ENCODE assay signal across 14 cellular contexts in genomic region chr6:111276736-111277135, GRCh38.
DNase-seq lines count a peak whose midpoint lies in the region; ATAC-seq, FAIRE-seq and TF ChIP-seq lines count a peak whose summit lies in the region.
"Had no signal": no experiment of that assay in that cellular context is flagged by ENCODE, and none has a peak within 500 bp of the region (broad histone marks: within the 10 kb centered on the region; RNA-seq: fewer than 3 reads in every experiment).

No MANE protein-coding gene starts in this region.

- peak; percentile 32 for DNase-seq in LNCaP clone FGC (ENCODE audit: low read depth)
- peak; percentile 2 for DNase-seq in dedifferentiated amniotic fluid mesenchymal stem cell (ENCODE audit: extremely low spot score)
- DNase-seq in HepG2 (ENCODE audit: low spot score): no peak
- DNase-seq in activated CD4-positive, CD25-positive, alpha-beta regulatory T cell (lab: John Stamatoyannopoulos, UW): no peak
- DNase-seq in AG08395 (ENCODE audit: low spot score): no peak
- DNase-seq in putamen (ENCODE audit: low spot score): no peak
- DNase-seq: CD8-positive, alpha-beta T cell; COR-L47; GOT3; H9 had no signal

- peaks cover 28% of the 10 kb centered on the region for H3K4me1 ChIP-seq in HepG2 (ENCODE audit: insufficient read depth, low read length)
- H3K4me1 ChIP-seq: A549 had no signal

- in situ Hi-C loops in HepG2 (cut with HindIII; ENCODE audit: extremely low pct_ligation_motif_present, low pct_unique_long_range_greater_than_20kb): no loop called here

- TF ChIP-seq CTCF in LNCaP clone FGC (IDR thresholded peaks at IDR 0.05; ENCODE audit: control insufficient read depth, extremely low read depth, insufficient read depth): no peak
- no peak for TF ChIP-seq CTCF in HepG2 (CRISPR knock-in tag; IDR thresholded peaks at IDR 0.05)

- CTCF ChIA-PET in HepG2 (lab: Yijun Ruan, JAX; ENCODE audit: low intra/inter-chr PET ratio, low total read pairs): no interaction called here

- TF ChIP-seq EP300 in HepG2 (IDR thresholded peaks at IDR 0.05; ENCODE audit: low read depth in 2 of 2, low read length in 2 of 2) (no peak), HepG2 (CRISPR knock-in tag; IDR thresholded peaks at IDR 0.05; ENCODE audit: borderline replicate concordance) (no peak)

- no peak overlapping the region for H2AFZ ChIP-seq in HepG2 (ENCODE audit: low read length)

- no peaks in the 10 kb centered on the region for H3K27me3 ChIP-seq in HepG2 (ENCODE audit: control insufficient read depth in 1 of 2, insufficient read depth in 2 of 2, low read length in 2 of 2)

- H3K4me3 ChIP-seq in LNCaP clone FGC (ENCODE audit: low read depth, low read length): no peak overlapping the region
- H3K4me3 ChIP-seq in HepG2 (replicated peaks in 1 of 3; ENCODE audit: insufficient read depth in 1 of 3, low read depth in 2 of 3, low read length in 3 of 3): no peak overlapping the region
- H3K4me3 ChIP-seq: A549 had no signal

- H3K27ac ChIP-seq in HepG2 (ENCODE audit: extremely low read length, insufficient read depth, low read length): no peak overlapping the region
- H3K27ac ChIP-seq: A549 had no signal

- no peak for FAIRE-seq in HepG2 (lab: Jason Lieb, UNC)
- FAIRE-seq: A549, G401.6, GM12891, HTR-8/SVneo had no signal

- H3K9ac ChIP-seq in HepG2 (ENCODE audit: insufficient read depth, low read depth, low read length): no peak overlapping the region

- peaks cover 19% of the 10 kb centered on the region for H3K9me3 ChIP-seq in HepG2 (ENCODE audit: low read length)

- intact Hi-C loops in HepG2 (cut with micrococcal nuclease; ENCODE audit: unreplicated experiment): no loop called here

- POLR2A ChIA-PET in HepG2 (lab: Yijun Ruan, JAX): no interaction called here

- BruUV-seq in HepG2 (replicated peaks; lab: Mats Ljungman, UMichigan): no TSS peak

- no peak for TF ChIP-seq RAD21 in HepG2 (CRISPR knock-in tag; IDR thresholded peaks at IDR 0.05)

- peak overlapping the region; percentile 23; the same call in 1 of the 2 replicates for H3K4me2 ChIP-seq in HepG2 (ENCODE audit: low read depth, low read length)
- H3K4me2 ChIP-seq: A549 had no signal

- WGBS in HepG2 (ENCODE audit: low lambda C conversion rate): 89% methylated on average over 3 of the region's 3 CpGs

- no peaks in the 10 kb centered on the region for H3K79me2 ChIP-seq in HepG2 (ENCODE audit: insufficient read depth, low read length)

- H4K20me1 ChIP-seq in HepG2 (ENCODE audit: insufficient read depth, low read length): no peaks in the 10 kb centered on the region

- TF ChIP-seq POLR2A in HepG2 (IDR thresholded peaks at IDR 0.05; ENCODE audit: insufficient read depth in 1 of 2, low read depth in 2 of 2, low read length in 2 of 2): no peak

- H3K36me3 ChIP-seq in HepG2 (replicated peaks in 1 of 2; ENCODE audit: control insufficient read depth in 1 of 2, insufficient read depth in 2 of 2, low read length in 2 of 2): peaks cover 11 to 36% of the 10 kb centered on the region in 2 experiments

- no peak for ATAC-seq in HepG2
- ATAC-seq: A549; CD8-positive, alpha-beta T cell had no signal

TF ChIP-seq in HepG2, 621 proteins besides CTCF, POLR2A, EP300 and RAD21:
- TF ChIP-seq ZBTB8A (CRISPR knock-in tag; IDR thresholded peaks at IDR 0.05; ENCODE audit: borderline replicate concordance, low read depth) (no peak), ZNF121 (CRISPR knock-in tag; IDR thresholded peaks at IDR 0.05) (no peak), ELF3 (CRISPR knock-in tag; IDR thresholded peaks at IDR 0.05) (no peak)

Comparison
In these comparisons a context has a peak if more than half of its experiments do, and no peak if none do; other contexts are left out.
1. DNase-seq: peak in LNCaP clone FGC (single experiment) and dedifferentiated amniotic fluid mesenchymal stem cell (single experiment); none in HepG2 (single experiment), activated CD4-positive, CD25-positive, alpha-beta regulatory T cell (0 of 4), AG08395 (single experiment) and putamen (single experiment).